ENCODE assay signal across 24 cellular contexts in the genomic region with DNA sequence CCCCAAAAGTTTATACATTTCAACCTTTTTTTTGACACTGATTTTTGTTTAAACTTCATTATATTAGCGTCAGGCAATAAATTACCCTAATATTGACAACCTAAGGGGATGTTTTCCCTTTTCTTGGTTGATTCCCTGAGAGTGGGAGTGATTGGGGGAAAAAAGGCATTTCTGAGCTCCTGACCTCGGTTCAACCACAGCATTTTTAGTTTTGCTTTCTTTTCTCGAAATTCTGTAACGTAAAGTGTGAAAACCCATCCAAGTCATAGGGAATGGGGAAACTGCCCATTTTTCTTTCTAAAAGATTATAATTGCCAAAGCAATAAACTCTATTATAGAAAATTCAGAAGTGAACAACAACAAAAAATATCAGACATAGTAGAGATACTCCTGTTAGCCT.
DNase-seq lines count a peak whose midpoint lies in the region; ATAC-seq, FAIRE-seq and TF ChIP-seq lines count a peak whose summit lies in the region.
"Had no signal": no experiment of that assay in that cellular context is flagged by ENCODE, and none has a peak within 500 bp of the region (broad histone marks: within the 10 kb centered on the region; RNA-seq: fewer than 3 reads in every experiment).

No MANE protein-coding gene starts in this region.

- ATAC-seq in HG02981 (IDR thresholded peaks at IDR 0.05; ENCODE audit: unreplicated experiment) (no peak), GM21619 (IDR thresholded peaks at IDR 0.05; ENCODE audit: unreplicated experiment) (no peak)
- ATAC-seq: HepG2 had no signal

- no peak for TF ChIP-seq CTCF in MM.1S (IDR thresholded peaks at IDR 0.05; ENCODE audit: low read length)
- no peak for TF ChIP-seq CTCF in osteoblast (IDR thresholded peaks at IDR 0.05; ENCODE audit: extremely low read depth, low read depth, low read length)

- H3K9me3 ChIP-seq in MM.1S (replicated peaks; ENCODE audit: insufficient read depth, low read length) (no peaks in the 10 kb centered on the region), osteoblast (ENCODE audit: low read depth, low read length) (no peaks in the 10 kb centered on the region)
- H3K9me3 ChIP-seq: BE2C, HAP-1 had no signal

- H3K27ac ChIP-seq in ACC112 (ENCODE audit: low read depth, low read length) (no peak overlapping the region), MM.1S (ENCODE audit: low read length) (no peak overlapping the region; the same call in 1 of the 2 replicates), osteoblast (ENCODE audit: low read depth, low read length) (no peak overlapping the region)
- H3K27ac ChIP-seq: GM23248, HL-60 had no signal

- DNase-seq in GM19239 (ENCODE audit: insufficient read length, low spot score), result peak; percentile 12
- DNase-seq in MM.1S, result peak; percentile 66
- DNase-seq in osteoblast (ENCODE audit: insufficient read length, low spot score, missing footprints), result no peak
- DNase-seq in HUDEP-2 (lab: John Stamatoyannopoulos, UW; ENCODE audit: unreplicated experiment in 76 of 76), result no peak
- DNase-seq: ACHN; BE2C; C1 segment of cervical spinal cord; CD4-positive, CD25-positive, alpha-beta regulatory T cell; CD8-positive, alpha-beta memory T cell; COR-L47; DMS 273 treated with DMSO at 0.1 percent for 48 hours; DMS53; DND-41; EL; GM23248; KBM-7 had no signal

- peak overlapping the region; percentile 55 for H2AFZ ChIP-seq in ACC112 (ENCODE audit: low read length, unreplicated experiment)
- H2AFZ ChIP-seq in MM.1S (ENCODE audit: low read length), result peak overlapping the region; percentile 70
- no peak overlapping the region for H2AFZ ChIP-seq in osteoblast (ENCODE audit: low read length)
- H2AFZ ChIP-seq: GM23248 had no signal

- H3K9me2 ChIP-seq in MM.1S (replicated peaks; ENCODE audit: insufficient read depth, low read length), result no peaks in the 10 kb centered on the region

- peak overlapping the region; percentile 87 for H3K4me2 ChIP-seq in MM.1S (ENCODE audit: low read depth, low read length)
- peak overlapping the region; percentile 32 for H3K4me2 ChIP-seq in osteoblast (ENCODE audit: insufficient read depth, low read length)

- peak overlapping the region; percentile 48; the same call in 1 of the 2 replicates for H3K9ac ChIP-seq in MM.1S (ENCODE audit: low read length)
- H3K9ac ChIP-seq: GM23248 had no signal

- H3K4me1 ChIP-seq in ACC112 (ENCODE audit: control insufficient read depth, insufficient read depth, low read length, unreplicated experiment) (no peaks in the 10 kb centered on the region), MM.1S (ENCODE audit: low read length) (peaks cover 13% of the 10 kb centered on the region), osteoblast (ENCODE audit: insufficient read depth, low read length) (no peaks in the 10 kb centered on the region)
- H3K4me1 ChIP-seq: BE2C, HAP-1 had no signal

- H3K36me3 ChIP-seq in ACC112 (ENCODE audit: insufficient read depth, low read length) (no peaks in the 10 kb centered on the region), MM.1S (replicated peaks; ENCODE audit: insufficient read depth, low read length) (no peaks in the 10 kb centered on the region), osteoblast (ENCODE audit: insufficient read depth, low read length) (no peaks in the 10 kb centered on the region)
- H3K36me3 ChIP-seq: BE2C, HAP-1 had no signal

- H3K27me3 ChIP-seq in ACC112 (ENCODE audit: insufficient read depth, low read length), result 0 out of 2 replicates have a peak, but pooled peaks cover 12% of the 10 kb centered on the region
- H3K27me3 ChIP-seq in MM.1S (replicated peaks; ENCODE audit: insufficient read depth, low read length), result no peaks in the 10 kb centered on the region
- no peaks in the 10 kb centered on the region for H3K27me3 ChIP-seq in osteoblast (ENCODE audit: insufficient read depth, low read length)
- H3K27me3 ChIP-seq: BE2C had no signal

- no peaks in the 10 kb centered on the region for H3F3A ChIP-seq in MM.1S (ENCODE audit: insufficient read depth, low read length)

- H4K20me1 ChIP-seq in MM.1S (ENCODE audit: insufficient read depth, low read length) (no peaks in the 10 kb centered on the region), osteoblast (ENCODE audit: insufficient read depth, low read length) (no peaks in the 10 kb centered on the region)

- H3K79me2 ChIP-seq in ACC112 (ENCODE audit: control insufficient read depth, insufficient read depth, low read length, unreplicated experiment) (no peaks in the 10 kb centered on the region), MM.1S (ENCODE audit: low read length) (no peaks in the 10 kb centered on the region), osteoblast (ENCODE audit: insufficient read depth, low read length) (no peaks in the 10 kb centered on the region)

- H3K4me3 ChIP-seq in ACC112 (ENCODE audit: low read depth, low read length) (peak overlapping the region; percentile 55), MM.1S (ENCODE audit: low read length) (peak overlapping the region; percentile 59), osteoblast (ENCODE audit: insufficient read depth, low read length) (no peak overlapping the region)
- H3K4me3 ChIP-seq: GM23248, HAP-1 had no signal

- no peak for FAIRE-seq in GM19239 (lab: Jason Lieb, UNC)
- FAIRE-seq: GM12891, HepG2, HTR-8/SVneo had no signal

Comparison
In these comparisons a context has a peak if more than half of its experiments do, and no peak if none do; other contexts are left out.
1. DNase-seq: peak in GM19239 (single experiment) and MM.1S (single experiment); none in osteoblast (single experiment) and HUDEP-2 (0 of 76).